Comparison of ENCODE assay signal across 1 cellular context in genomic region chr20:46512943-46513844, GRCh38.
TF ChIP-seq lines count a peak whose summit lies in the region.

ZNF334 (minus strand) TSS chr20:46513559; CDS start chr20:46512102, 1,457 bp downstream.

TF ChIP-seq in HEK293, 187 proteins besides CTCF, POLR2A, EP300 and RAD21 (continued from another document):
- TF ChIP-seq, protein P1, sequence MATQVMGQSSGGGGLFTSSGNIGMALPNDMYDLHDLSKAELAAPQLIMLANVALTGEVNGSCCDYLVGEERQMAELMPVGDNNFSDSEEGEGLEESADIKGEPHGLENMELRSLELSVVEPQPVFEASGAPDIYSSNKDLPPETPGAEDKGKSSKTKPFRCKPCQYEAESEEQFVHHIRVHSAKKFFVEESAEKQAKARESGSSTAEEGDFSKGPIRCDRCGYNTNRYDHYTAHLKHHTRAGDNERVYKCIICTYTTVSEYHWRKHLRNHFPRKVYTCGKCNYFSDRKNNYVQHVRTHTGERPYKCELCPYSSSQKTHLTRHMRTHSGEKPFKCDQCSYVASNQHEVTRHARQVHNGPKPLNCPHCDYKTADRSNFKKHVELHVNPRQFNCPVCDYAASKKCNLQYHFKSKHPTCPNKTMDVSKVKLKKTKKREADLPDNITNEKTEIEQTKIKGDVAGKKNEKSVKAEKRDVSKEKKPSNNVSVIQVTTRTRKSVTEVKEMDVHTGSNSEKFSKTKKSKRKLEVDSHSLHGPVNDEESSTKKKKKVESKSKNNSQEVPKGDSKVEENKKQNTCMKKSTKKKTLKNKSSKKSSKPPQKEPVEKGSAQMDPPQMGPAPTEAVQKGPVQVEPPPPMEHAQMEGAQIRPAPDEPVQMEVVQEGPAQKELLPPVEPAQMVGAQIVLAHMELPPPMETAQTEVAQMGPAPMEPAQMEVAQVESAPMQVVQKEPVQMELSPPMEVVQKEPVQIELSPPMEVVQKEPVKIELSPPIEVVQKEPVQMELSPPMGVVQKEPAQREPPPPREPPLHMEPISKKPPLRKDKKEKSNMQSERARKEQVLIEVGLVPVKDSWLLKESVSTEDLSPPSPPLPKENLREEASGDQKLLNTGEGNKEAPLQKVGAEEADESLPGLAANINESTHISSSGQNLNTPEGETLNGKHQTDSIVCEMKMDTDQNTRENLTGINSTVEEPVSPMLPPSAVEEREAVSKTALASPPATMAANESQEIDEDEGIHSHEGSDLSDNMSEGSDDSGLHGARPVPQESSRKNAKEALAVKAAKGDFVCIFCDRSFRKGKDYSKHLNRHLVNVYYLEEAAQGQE (tag by site-specific recombination; IDR thresholded peaks at IDR 0.05), result no peak
- TF ChIP-seq KLF7 (tag by site-specific recombination; IDR thresholded peaks at IDR 0.05; ENCODE audit: borderline replicate concordance), result peak; percentile 80
- TF ChIP-seq ZFHX2 (tag by site-specific recombination; conservative IDR thresholded peaks at IDR 0.05), result no peak
- TF ChIP-seq, protein P2, sequence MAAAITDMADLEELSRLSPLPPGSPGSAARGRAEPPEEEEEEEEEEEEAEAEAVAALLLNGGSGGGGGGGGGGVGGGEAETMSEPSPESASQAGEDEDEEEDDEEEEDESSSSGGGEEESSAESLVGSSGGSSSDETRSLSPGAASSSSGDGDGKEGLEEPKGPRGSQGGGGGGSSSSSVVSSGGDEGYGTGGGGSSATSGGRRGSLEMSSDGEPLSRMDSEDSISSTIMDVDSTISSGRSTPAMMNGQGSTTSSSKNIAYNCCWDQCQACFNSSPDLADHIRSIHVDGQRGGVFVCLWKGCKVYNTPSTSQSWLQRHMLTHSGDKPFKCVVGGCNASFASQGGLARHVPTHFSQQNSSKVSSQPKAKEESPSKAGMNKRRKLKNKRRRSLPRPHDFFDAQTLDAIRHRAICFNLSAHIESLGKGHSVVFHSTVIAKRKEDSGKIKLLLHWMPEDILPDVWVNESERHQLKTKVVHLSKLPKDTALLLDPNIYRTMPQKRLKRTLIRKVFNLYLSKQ (tag by site-specific recombination; IDR thresholded peaks at IDR 0.05; ENCODE audit: borderline replicate concordance), result no peak
- TF ChIP-seq FEZF1 (tag by site-specific recombination; IDR thresholded peaks at IDR 0.05), result no peak
- TF ChIP-seq ZNF114 (tag by site-specific recombination; IDR thresholded peaks at IDR 0.05), result no peak
- TF ChIP-seq ZNF140 (tag by site-specific recombination; IDR thresholded peaks at IDR 0.05), result no peak
- TF ChIP-seq SP7 (tag by site-specific recombination; IDR thresholded peaks at IDR 0.05), result peak; percentile 55; the same call in 1 of the 2 replicates
- no peak for TF ChIP-seq ZNF514 (tag by site-specific recombination; IDR thresholded peaks at IDR 0.05)
- peak; percentile 77; the same call in 1 of the 2 replicates for TF ChIP-seq ZNF600 (tag by site-specific recombination; IDR thresholded peaks at IDR 0.05)
- TF ChIP-seq ZNF37A (tag by site-specific recombination; IDR thresholded peaks at IDR 0.05), result no peak
- TF ChIP-seq IKZF3 (tag by site-specific recombination; IDR thresholded peaks at IDR 0.05), result peak; percentile 96
- peak; percentile 79 for TF ChIP-seq ZNF335 (tag by site-specific recombination; conservative IDR thresholded peaks at IDR 0.05)
- TF ChIP-seq PRDM10 (tag by site-specific recombination; IDR thresholded peaks at IDR 0.05), result no peak
- TF ChIP-seq ZNF341 (tag by site-specific recombination; IDR thresholded peaks at IDR 0.05; ENCODE audit: low read depth), result peak; percentile 97
- TF ChIP-seq MZF1 (tag by site-specific recombination; IDR thresholded peaks at IDR 0.05; ENCODE audit: borderline replicate concordance), result no peak
- peak; percentile 35; the same call in 1 of the 2 replicates for TF ChIP-seq KLF1 (tag by site-specific recombination; IDR thresholded peaks at IDR 0.05)
- TF ChIP-seq ZBTB8A (tag by site-specific recombination; IDR thresholded peaks at IDR 0.05), result peak; percentile 87
- 0 out of 2 replicates have a peak, but pooled peaks have one; percentile 28 for TF ChIP-seq ZNF777 (tag by site-specific recombination; IDR thresholded peaks at IDR 0.05; ENCODE audit: borderline replicate concordance)
- 0 out of 2 replicates have a peak, but pooled peaks have one; percentile 21 for TF ChIP-seq ZBTB17 (tag by site-specific recombination; IDR thresholded peaks at IDR 0.05)
- TF ChIP-seq ZNF585B (tag by site-specific recombination; IDR thresholded peaks at IDR 0.05), result no peak
- no peak for TF ChIP-seq ZNF292 (tag by site-specific recombination; IDR thresholded peaks at IDR 0.05; ENCODE audit: borderline replicate concordance, low read depth)
- TF ChIP-seq PATZ1 (tag by site-specific recombination; IDR thresholded peaks at IDR 0.05), result peak; percentile 73
- TF ChIP-seq, protein P3, sequence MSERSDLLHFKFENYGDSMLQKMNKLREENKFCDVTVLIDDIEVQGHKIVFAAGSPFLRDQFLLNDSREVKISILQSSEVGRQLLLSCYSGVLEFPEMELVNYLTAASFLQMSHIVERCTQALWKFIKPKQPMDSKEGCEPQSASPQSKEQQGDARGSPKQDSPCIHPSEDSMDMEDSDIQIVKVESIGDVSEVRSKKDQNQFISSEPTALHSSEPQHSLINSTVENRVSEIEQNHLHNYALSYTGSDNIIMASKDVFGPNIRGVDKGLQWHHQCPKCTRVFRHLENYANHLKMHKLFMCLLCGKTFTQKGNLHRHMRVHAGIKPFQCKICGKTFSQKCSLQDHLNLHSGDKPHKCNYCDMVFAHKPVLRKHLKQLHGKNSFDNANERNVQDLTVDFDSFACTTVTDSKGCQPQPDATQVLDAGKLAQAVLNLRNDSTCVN (tag by site-specific recombination; optimal IDR thresholded peaks at IDR 0.05), result peak; percentile 76
- TF ChIP-seq GLIS1 (tag by site-specific recombination; IDR thresholded peaks at IDR 0.05), result peak; percentile 47; the same call in 1 of the 2 replicates
- TF ChIP-seq HOXA7 (CRISPR knock-in tag; IDR thresholded peaks at IDR 0.05; ENCODE audit: borderline replicate concordance), result no peak
- TF ChIP-seq SCRT1 (tag by site-specific recombination; IDR thresholded peaks at IDR 0.05; ENCODE audit: borderline replicate concordance), result no peak
- peak; percentile 57; the same call in 1 of the 2 replicates for TF ChIP-seq KLF8 (tag by site-specific recombination; IDR thresholded peaks at IDR 0.05)
- no peak for TF ChIP-seq ZBTB48 (tag by site-specific recombination; IDR thresholded peaks at IDR 0.05)
- no peak for TF ChIP-seq OVOL3 (tag by site-specific recombination; IDR thresholded peaks at IDR 0.05)
- TF ChIP-seq ZNF561 (tag by site-specific recombination; IDR thresholded peaks at IDR 0.05; ENCODE audit: borderline replicate concordance), result peak; percentile 81; the same call in 1 of the 2 replicates
- no peak for TF ChIP-seq ZSCAN23 (tag by site-specific recombination; IDR thresholded peaks at IDR 0.05)
- TF ChIP-seq ZBTB7A (tag by site-specific recombination; IDR thresholded peaks at IDR 0.05; ENCODE audit: low read depth), result peak; percentile 39; the same call in 1 of the 2 replicates
- TF ChIP-seq ZNF692 (tag by site-specific recombination; IDR thresholded peaks at IDR 0.05), result peak; percentile 50; the same call in 1 of the 2 replicates
- 0 out of 2 replicates have a peak, but pooled peaks have one; percentile 17 for TF ChIP-seq ZFP3 (tag by site-specific recombination; IDR thresholded peaks at IDR 0.05; ENCODE audit: low read depth)
- peak; percentile 22; the same call in 1 of the 2 replicates for TF ChIP-seq ZBTB21 (tag by site-specific recombination; IDR thresholded peaks at IDR 0.05)
- no peak for TF ChIP-seq ZSCAN16 (tag by site-specific recombination; IDR thresholded peaks at IDR 0.05)
- TF ChIP-seq ZNF76 (tag by site-specific recombination; IDR thresholded peaks at IDR 0.05; ENCODE audit: borderline replicate concordance, low read depth), result peak; percentile 58; the same call in 1 of the 2 replicates
- TF ChIP-seq ZBTB20 (tag by site-specific recombination; IDR thresholded peaks at IDR 0.05), result peak; percentile 83
- TF ChIP-seq ZNF830 (tag by site-specific recombination; IDR thresholded peaks at IDR 0.05; ENCODE audit: low read depth), result no peak
- peak; percentile 53; the same call in 1 of the 2 replicates for TF ChIP-seq ZNF2 (tag by site-specific recombination; IDR thresholded peaks at IDR 0.05)
- TF ChIP-seq GFI1B (tag by site-specific recombination; IDR thresholded peaks at IDR 0.05), result no peak
- no peak for TF ChIP-seq ZNF302 (tag by site-specific recombination; IDR thresholded peaks at IDR 0.05; ENCODE audit: low read depth)
- peak; percentile 20; the same call in 1 of the 2 replicates for TF ChIP-seq SP3 (tag by site-specific recombination; IDR thresholded peaks at IDR 0.05)
- peak; percentile 37; the same call in 1 of the 2 replicates for TF ChIP-seq ZEB2 (tag by site-specific recombination; IDR thresholded peaks at IDR 0.05)
- TF ChIP-seq REPIN1 (tag by site-specific recombination; IDR thresholded peaks at IDR 0.05; ENCODE audit: low read depth), result no peak
